17 cellular contexts compared by ENCODE assay signal in genomic region chr19:49049011-49049410, GRCh38. TPM values are rescaled to one million over a fixed set of nuclear protein-coding genes. Genes with fewer than 3 reads are reported as not detected.
"Had no signal": no experiment of that assay in that cellular context is flagged by ENCODE, and none has a peak within 500 bp of the region (broad histone marks: within the 10 kb centered on the region; RNA-seq: fewer than 3 reads in every experiment).

Gene CGB8 (minus strand): TSS chr19:49049111. CDS start chr19:49048739, 372 bp downstream.

RNA-seq across cellular contexts. Expression of gene CGB8, which starts in this region (rescaled TPM):
- total RNA-seq: activated CD4-positive, alpha-beta memory T cell treated with anti-CD3 and anti-CD28 coated beads, Interleukin-2, amount 10 ng/mL, durations not matched to agents 7 days and 5 days; activated CD4-positive, alpha-beta T cell treated with anti-CD3 and anti-CD28 coated beads for 36 hours; activated CD4-positive, alpha-beta T cell treated with anti-CD3 and anti-CD28 coated beads, Interleukin-2, amount 10 ng/mL, durations not matched to agents 7 days and 5 days; activated CD8-positive, alpha-beta memory T cell treated with anti-CD3 and anti-CD28 coated beads, Interleukin-2, amount 10 ng/mL, durations not matched to agents 7 days and 5 days; activated CD8-positive, alpha-beta T cell treated with anti-CD3 and anti-CD28 coated beads, Interleukin-2, amount 10 ng/mL, durations not matched to agents 7 days and 5 days; activated naive CD8-positive, alpha-beta T cell treated with anti-CD3 and anti-CD28 coated beads, Interleukin-2, amount 10 ng/mL, durations not matched to agents 7 days and 5 days; activated T-helper 2 cell treated with anti-CD3 and anti-CD28 coated beads, Interferon-gamma antibody, Interleukin-2, Interleukin-4, amounts not matched to agents 10 μg/mL and 5 μg/mL and 100 μg/mL, durations not matched to agents 14 hours and 24 hours and 36 hours; ascending aorta; body of pancreas; breast epithelium; cardiac septum; cerebellum; T-cell; T-helper 1 cell treated with Interleukin-12 subunit alpha and Interleukin-12 subunit beta and Interleukin-4 antibody, amounts not matched to agents 30 ng/mL and 1 ng/mL, for 36 hours; T-helper 17 cell; T-helper 2 cell treated with Interferon-gamma antibody and Interleukin-4, amounts not matched to agents 100 ng/mL and 5 ng/mL, for 36 hours had no signal
- polyA plus RNA-seq: adipose tissue had no signal
